12 cellular contexts compared by ENCODE assay signal in the genomic region with DNA sequence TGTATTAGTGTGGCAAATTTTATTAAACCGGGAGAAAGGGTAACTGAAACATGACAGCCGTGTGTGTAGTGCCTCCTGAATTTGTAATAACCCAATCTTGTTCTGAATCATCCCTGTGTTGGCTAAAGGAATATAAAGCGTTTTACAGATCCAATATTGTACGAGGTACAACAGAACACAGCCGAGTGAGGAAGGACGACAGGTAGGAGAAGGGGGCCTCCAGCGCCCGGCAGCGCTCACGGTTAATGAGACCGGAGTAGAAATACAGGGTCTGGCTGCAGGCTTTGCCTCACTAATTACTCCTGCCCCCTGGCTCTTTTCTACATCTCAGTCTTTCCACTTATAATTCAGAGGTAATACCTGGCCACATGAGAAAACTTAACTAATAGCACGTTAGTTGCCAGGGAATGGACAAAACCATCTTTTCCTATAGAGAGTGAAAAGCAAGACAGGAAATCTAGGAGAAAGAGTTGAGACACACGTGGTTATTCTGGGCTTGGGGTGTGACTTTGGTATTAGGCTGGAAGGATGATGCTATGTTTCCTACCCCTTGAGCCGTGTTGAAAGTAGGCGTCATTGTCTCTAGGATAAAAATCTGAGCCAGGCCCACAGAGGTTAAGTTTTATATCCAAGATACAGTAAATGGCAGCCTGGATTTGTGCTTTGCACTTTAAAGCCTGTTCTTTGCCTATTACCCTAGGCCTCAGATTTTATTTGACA. TPM values are rescaled to one million over a fixed set of nuclear protein-coding genes. Genes with fewer than 3 reads are reported as not detected.
DNase-seq lines count a peak whose midpoint lies in the region; ATAC-seq and TF ChIP-seq lines count a peak whose summit lies in the region.
"Had no signal": no experiment of that assay in that cellular context is flagged by ENCODE, and none has a peak within 500 bp of the region (broad histone marks: within the 10 kb centered on the region; RNA-seq: fewer than 3 reads in every experiment).

No MANE protein-coding gene starts in this region.

- H3K27me3 Mint-ChIP-seq in GM23338 (ENCODE audit: insufficient read depth, low read depth, poor library complexity) (peaks cover 30% of the 10 kb centered on the region), CD14-positive monocyte (ENCODE audit: low read depth in 3 of 3) (peaks cover 35 to 68% (median 42%) of the 10 kb centered on the region in 3 donors)

- no peak for DNase-seq in GM23338 (ENCODE audit: low spot score)
- no peak for DNase-seq in RWPE2 (ENCODE audit: low spot score)
- no peak for DNase-seq in hepatocyte (ENCODE audit: low spot score)
- no peak for DNase-seq in skeletal muscle cell (ENCODE audit: low read depth)
- DNase-seq in spleen, result no peak
- no peak for DNase-seq in DMS114 treated with DMSO at 0.1 percent for 48 hours (lab: John Stamatoyannopoulos, UW; ENCODE audit: unreplicated experiment)
- DNase-seq in CD14-positive monocyte (ENCODE audit: low spot score), result no peak
- DNase-seq in activated CD8-positive, alpha-beta memory T cell treated with anti-CD3 and anti-CD28 coated beads, Interleukin-2, amount 50 U/mL, for 48 hours, result no peak
- DNase-seq: activated naive CD4-positive, alpha-beta T cell treated with anti-CD3 and anti-CD28 coated beads, Interleukin-2, amount 10 ng/mL, durations not matched to agents 7 days and 5 days; DMS79 had no signal

- no peaks in the 10 kb centered on the region for H3K9me2 ChIP-seq in GM23338 (ENCODE audit: insufficient read depth)
- no peaks in the 10 kb centered on the region for H3K9me2 ChIP-seq in hepatocyte (replicated peaks; ENCODE audit: insufficient read depth)

- H3K27ac ChIP-seq in GM23338 (ENCODE audit: low read depth), result no peak overlapping the region
- peak overlapping the region; percentile 61 for H3K27ac ChIP-seq in RWPE2 (ENCODE audit: poor library complexity, severe bottlenecking)
- no peak overlapping the region for H3K27ac ChIP-seq in hepatocyte
- no peak overlapping the region for H3K27ac ChIP-seq in spleen
- H3K27ac ChIP-seq: KMS-11 had no signal

- peak overlapping the region; percentile 81 for H3K4me3 ChIP-seq in GM23338
- H3K4me3 ChIP-seq in RWPE2 (ENCODE audit: severe bottlenecking), result no peak overlapping the region
- no peak overlapping the region for H3K4me3 ChIP-seq in hepatocyte
- peak overlapping the region; percentile 46 for H3K4me3 ChIP-seq in skeletal muscle cell (ENCODE audit: low read depth, low read length)
- H3K4me3 ChIP-seq in spleen, result peak overlapping the region in 1 of 8 donors; percentile 65

- H3K27ac Mint-ChIP-seq in GM23338 (no peak overlapping the region), CD14-positive monocyte (no peak overlapping the region)
- H3K27ac Mint-ChIP-seq: activated naive CD4-positive, alpha-beta T cell treated with anti-CD3 and anti-CD28 coated beads, Interleukin-2, amount 10 ng/mL, durations not matched to agents 7 days and 5 days; T-helper 2 cell treated with Interferon-gamma antibody and Interleukin-4, amounts not matched to agents 5 μg/mL and 100 μg/mL, for 36 hours had no signal

- H3K4me3 Mint-ChIP-seq in GM23338 (peak overlapping the region; percentile 67), CD14-positive monocyte (peak overlapping the region in 1 of 2 donors; percentile 60)
- H3K4me3 Mint-ChIP-seq: activated naive CD4-positive, alpha-beta T cell treated with anti-CD3 and anti-CD28 coated beads, Interleukin-2, amount 10 ng/mL, durations not matched to agents 7 days and 5 days; T-helper 2 cell treated with Interferon-gamma antibody and Interleukin-4, amounts not matched to agents 5 μg/mL and 100 μg/mL, for 36 hours had no signal

- H3K79me2 ChIP-seq in GM23338 (replicated peaks; ENCODE audit: insufficient read depth) (no peaks in the 10 kb centered on the region), hepatocyte (no peaks in the 10 kb centered on the region)

- ATAC-seq in GM23338, result no peak
- ATAC-seq in RWPE2 (ENCODE audit: low read depth), result peak; percentile 11; the same call in 1 of the 3 replicates

- no peak for TF ChIP-seq POLR2A in spleen (IDR thresholded peaks at IDR 0.05)

- H3K9me3 ChIP-seq in RWPE2 (ENCODE audit: severe bottlenecking) (no peaks in the 10 kb centered on the region), hepatocyte (ENCODE audit: low read depth) (no peaks in the 10 kb centered on the region), spleen (no peaks in the 10 kb centered on the region)

- no peak overlapping the region; the same call in 1 of the 2 replicates for H2AFZ ChIP-seq in GM23338
- H2AFZ ChIP-seq in hepatocyte, result no peak overlapping the region

- H3K4me1 Mint-ChIP-seq in GM23338 (peaks cover 44% of the 10 kb centered on the region), CD14-positive monocyte (no peaks in the 10 kb centered on the region)
- H3K4me1 Mint-ChIP-seq: activated naive CD4-positive, alpha-beta T cell treated with anti-CD3 and anti-CD28 coated beads, Interleukin-2, amount 10 ng/mL, durations not matched to agents 7 days and 5 days had no signal

- TF ChIP-seq CTCF in GM23338 (conservative IDR thresholded peaks at IDR 0.05; ENCODE audit: low read depth in 2 of 2) (no peak), RWPE2 (IDR thresholded peaks at IDR 0.05; ENCODE audit: poor library complexity, severe bottlenecking) (no peak), hepatocyte (IDR thresholded peaks at IDR 0.05; ENCODE audit: poor library complexity) (no peak), spleen (IDR thresholded peaks at IDR 0.05 in 8 of 11, conservative IDR thresholded peaks at IDR 0.05 in 3 of 11) (no peak), CD14-positive monocyte (IDR thresholded peaks at IDR 0.05) (no peak)

- H3K36me3 ChIP-seq in GM23338 (ENCODE audit: insufficient read depth) (no peaks in the 10 kb centered on the region), RWPE2 (ENCODE audit: low read depth) (no peaks in the 10 kb centered on the region), hepatocyte (replicated peaks; ENCODE audit: insufficient read depth, low read depth) (no peaks in the 10 kb centered on the region), spleen (no peaks in the 10 kb centered on the region)

- H4K20me1 ChIP-seq in GM23338 (replicated peaks; ENCODE audit: insufficient read depth), result no peaks in the 10 kb centered on the region
- H4K20me1 ChIP-seq in hepatocyte (ENCODE audit: insufficient read depth, poor library complexity, severe bottlenecking), result no peaks in the 10 kb centered on the region

- no peaks in the 10 kb centered on the region for H3K36me3 Mint-ChIP-seq in GM23338 (ENCODE audit: low read depth)
- no peaks in the 10 kb centered on the region for H3K36me3 Mint-ChIP-seq in CD14-positive monocyte
- H3K36me3 Mint-ChIP-seq: activated naive CD4-positive, alpha-beta T cell treated with anti-CD3 and anti-CD28 coated beads, Interleukin-2, amount 10 ng/mL, durations not matched to agents 7 days and 5 days had no signal

- 64% methylated on average over 15 of the region's 15 CpGs for WGBS in hepatocyte (ENCODE audit: low lambda C conversion rate, missing lambda C conversion rate)
- 80 to 86% (median 84%) methylated on average over 15 of the region's 15 CpGs for WGBS in spleen, 5 donors

- H3K4me2 ChIP-seq in GM23338, result peak overlapping the region; percentile 96
- peak overlapping the region; percentile 97 for H3K4me2 ChIP-seq in hepatocyte
- H3K4me2 ChIP-seq: KMS-11 had no signal

- peaks cover 12% of the 10 kb centered on the region for H3F3A ChIP-seq in GM23338 (replicated peaks; ENCODE audit: low read depth)

- H3K4me1 ChIP-seq in GM23338 (ENCODE audit: insufficient read depth) (peaks cover 43% of the 10 kb centered on the region), RWPE2 (ENCODE audit: insufficient read depth, poor library complexity, severe bottlenecking) (peaks cover 18% of the 10 kb centered on the region), hepatocyte (ENCODE audit: insufficient read depth) (peaks cover 15% of the 10 kb centered on the region), spleen (peaks cover 14 to 25% (median 20%) of the 10 kb centered on the region in 6 donors)

- intact Hi-C loops in spleen (cut with DNase I; ENCODE audit: low total_unique reads), result no loop called here
- intact Hi-C loops in CD14-positive monocyte (cut with micrococcal nuclease), result no loop called here

- H3K9me3 Mint-ChIP-seq in GM23338 (no peaks in the 10 kb centered on the region), CD14-positive monocyte (peaks cover 0 to 3% (median 0%) of the 10 kb centered on the region in 7 donors)
- H3K9me3 Mint-ChIP-seq: activated naive CD4-positive, alpha-beta T cell treated with anti-CD3 and anti-CD28 coated beads, Interleukin-2, amount 10 ng/mL, durations not matched to agents 7 days and 5 days; T-helper 2 cell treated with Interferon-gamma antibody and Interleukin-4, amounts not matched to agents 5 μg/mL and 100 μg/mL, for 36 hours had no signal

- H3K27me3 ChIP-seq in GM23338 (ENCODE audit: insufficient read depth) (peaks cover 44% of the 10 kb centered on the region), RWPE2 (ENCODE audit: insufficient read depth, poor library complexity, severe bottlenecking) (peaks cover 4% of the 10 kb centered on the region), hepatocyte (peaks cover 46% of the 10 kb centered on the region), spleen (replicated peaks in 1 of 7) (peaks cover 2 to 58% (median 29%) of the 10 kb centered on the region in 7 donors)

TF ChIP-seq in GM23338, 12 proteins besides CTCF, POLR2A, EP300 and RAD21 (continues in another document):
- TF ChIP-seq STAT1 (IDR thresholded peaks at IDR 0.05; ENCODE audit: unreplicated experiment) (no peak), EZH2 (IDR thresholded peaks at IDR 0.05; ENCODE audit: low read depth, unreplicated experiment) (no peak), JUNB (IDR thresholded peaks at IDR 0.05; ENCODE audit: unreplicated experiment) (no peak), EZH2phosphoT487 (IDR thresholded peaks at IDR 0.05; ENCODE audit: unreplicated experiment) (no peak), POLR2AphosphoS5 (IDR thresholded peaks at IDR 0.05; ENCODE audit: low read depth) (no peak)

RNA-seq across cellular contexts. Expression of a gene that starts 54.0 kb away (rescaled TPM):
- 1.4 and 2.2 TPM in 2 replicates for total RNA-seq in GM23338 (2014; rRNA removed; shearing (Covaris generic))
- polyA plus RNA-seq in GM23338 (2016; fragmentation: Nextera tagmentation; extraction: Ambion mirVana), result 0.63 and 1.1 TPM in 2 replicates
- 1.5 and 1.6 TPM in 2 replicates for total RNA-seq in hepatocyte
- 0.95 and 2.3 TPM in 2 replicates for polyA plus RNA-seq in hepatocyte
- 1 to 10 TPM in 4 of 7 donors, under 1 TPM in 3; 0.40 to 2.4 (median 1.7) TPM for total RNA-seq in spleen
- under 1 TPM; 0.04 to 0.19 (median 0.14) TPM for polyA plus RNA-seq in spleen
- polyA plus RNA-seq in CD14-positive monocyte, result not detected

Comparison
In these comparisons a context has a peak if more than half of its experiments do, and no peak if none do; other contexts are left out.
1. H3K4me3 ChIP-seq: peak in GM23338 (single experiment) and skeletal muscle cell (single experiment); none in RWPE2 (single experiment) and hepatocyte (single experiment).